ENCODE assay signal across 23 cellular contexts in genomic region chr2:195925120-195925519, GRCh38.
DNase-seq lines count a peak whose midpoint lies in the region; ATAC-seq, FAIRE-seq and TF ChIP-seq lines count a peak whose summit lies in the region.
"Had no signal": no experiment of that assay in that cellular context is flagged by ENCODE, and none has a peak within 500 bp of the region (broad histone marks: within the 10 kb centered on the region; RNA-seq: fewer than 3 reads in every experiment).

No MANE protein-coding gene starts in this region.

- peaks cover 8% of the 10 kb centered on the region for H3K36me3 Mint-ChIP-seq in progenitor cell of endocrine pancreas (ENCODE audit: insufficient read depth)
- no peaks in the 10 kb centered on the region for H3K36me3 Mint-ChIP-seq in activated naive CD4-positive, alpha-beta T cell treated with anti-CD3 and anti-CD28 coated beads, Interleukin-2, amount 10 ng/mL, durations not matched to agents 7 days and 5 days
- H3K36me3 Mint-ChIP-seq: CD8-positive, alpha-beta T cell had no signal

- H3K9me3 Mint-ChIP-seq in progenitor cell of endocrine pancreas (ENCODE audit: low read depth): peaks cover 6% of the 10 kb centered on the region
- no peaks in the 10 kb centered on the region for H3K9me3 Mint-ChIP-seq in activated naive CD4-positive, alpha-beta T cell treated with anti-CD3 and anti-CD28 coated beads, Interleukin-2, amount 10 ng/mL, durations not matched to agents 7 days and 5 days
- H3K9me3 Mint-ChIP-seq: CD4-positive, alpha-beta T cell; CD8-positive, alpha-beta T cell had no signal

- H3K4me3 ChIP-seq in DND-41 (ENCODE audit: low read depth in 1 of 2, low read length in 2 of 2) (no peak overlapping the region), PC-3 (ENCODE audit: low read length) (no peak overlapping the region), K562 (no peak overlapping the region)
- H3K4me3 ChIP-seq: BLaER1 treated with 17β-estradiol and CSF1 and Interleukin-3, amounts not matched to agents 10 nM and 100 nM; GM12878 had no signal

- H3K4me1 Mint-ChIP-seq in progenitor cell of endocrine pancreas (ENCODE audit: low read depth): no peaks in the 10 kb centered on the region
- H3K4me1 Mint-ChIP-seq in activated naive CD4-positive, alpha-beta T cell treated with anti-CD3 and anti-CD28 coated beads, Interleukin-2, amount 10 ng/mL, durations not matched to agents 7 days and 5 days: no peaks in the 10 kb centered on the region

- H3K27me3 ChIP-seq in DND-41 (ENCODE audit: insufficient read depth, low read length, poor library complexity) (no peaks in the 10 kb centered on the region), PC-3 (ENCODE audit: low read length) (no peaks in the 10 kb centered on the region), K562 (ENCODE audit: control insufficient read depth in 2 of 2, insufficient read depth in 2 of 2, low read length in 2 of 2) (no peaks in the 10 kb centered on the region)
- H3K27me3 ChIP-seq: BLaER1 treated with 17β-estradiol and CSF1 and Interleukin-3, amounts not matched to agents 10 nM and 100 nM had no signal

- H3K36me3 ChIP-seq in DND-41 (ENCODE audit: insufficient read depth, low read length) (no peaks in the 10 kb centered on the region), PC-3 (ENCODE audit: low read depth, low read length) (no peaks in the 10 kb centered on the region), K562 (ENCODE audit: control insufficient read depth, insufficient read depth, low read length) (no peaks in the 10 kb centered on the region)
- H3K36me3 ChIP-seq: BLaER1 treated with 17β-estradiol and CSF1 and Interleukin-3, amounts not matched to agents 10 nM and 100 nM had no signal

- no peak overlapping the region for H3K9ac ChIP-seq in DND-41 (ENCODE audit: low read depth, low read length)
- H3K9ac ChIP-seq in PC-3 (ENCODE audit: low read length): no peak overlapping the region
- no peak overlapping the region for H3K9ac ChIP-seq in K562 (ENCODE audit: insufficient read depth in 1 of 2, low read depth in 2 of 2, low read length in 2 of 2)
- H3K9ac ChIP-seq: BLaER1 treated with 17β-estradiol and CSF1 and Interleukin-3, amounts not matched to agents 10 nM and 100 nM had no signal

- intact Hi-C loops in PC-3 (cut with micrococcal nuclease) (no loop called here), K562 (cut with micrococcal nuclease) (loop anchor here (5.0 kb wide), 1 partner anchor 348 kb away; no protein-coding TSS in a partner anchor), Right ventricle myocardium inferior (cut with DNase I) (no loop called here)

- DNase-seq in DND-41: no peak
- DNase-seq in PC-3: no peak
- peak in 1 of 4 experiments; percentile 6 for DNase-seq in K562 (ENCODE audit: extremely low read depth in 1 of 4, low spot score in 3 of 4)
- DNase-seq in progenitor cell of endocrine pancreas (ENCODE audit: low spot score, unreplicated experiment): no peak
- no peak for DNase-seq in activated naive CD4-positive, alpha-beta T cell treated with anti-CD3 and anti-CD28 coated beads, Interleukin-2, amount 10 ng/mL, durations not matched to agents 7 days and 5 days
- no peak for DNase-seq in putamen (ENCODE audit: low spot score)
- no peak for DNase-seq in Right ventricle myocardium inferior (ENCODE audit: missing footprints)
- DNase-seq: 8988T; ACHN; Caco-2; Calu3; CD4-positive, alpha-beta T cell; CD8-positive, alpha-beta T cell; DMS79 treated with DMSO at 0.1 percent for 48 hours; EL; GDM1 had no signal

- H3K4me2 ChIP-seq in DND-41 (ENCODE audit: insufficient read depth, low read length) (no peak overlapping the region), PC-3 (ENCODE audit: low read length) (no peak overlapping the region), K562 (ENCODE audit: insufficient read depth, low read length) (no peak overlapping the region)

- H3F3A ChIP-seq in PC-3 (ENCODE audit: low read length, unreplicated experiment): no peaks in the 10 kb centered on the region

- TF ChIP-seq RAD21 in K562 (CRISPR knock-in tag; conservative IDR thresholded peaks at IDR 0.05 in 1 of 2, IDR thresholded peaks at IDR 0.05 in 1 of 2): peak in 1 of 2 experiments; percentile 10; a peak in 1 of 4 replicates

- H4K20me1 ChIP-seq in DND-41 (ENCODE audit: insufficient read depth, low read length) (no peaks in the 10 kb centered on the region), PC-3 (ENCODE audit: low read length) (no peaks in the 10 kb centered on the region), K562 (replicated peaks; ENCODE audit: control insufficient read depth, insufficient read depth, low read length) (no peaks in the 10 kb centered on the region)
- H4K20me1 ChIP-seq: BLaER1 treated with 17β-estradiol and CSF1 and Interleukin-3, amounts not matched to agents 10 nM and 100 nM had no signal

- H3K9me2 ChIP-seq in PC-3 (replicated peaks; ENCODE audit: low read length): no peaks in the 10 kb centered on the region

- H3K27me3 Mint-ChIP-seq in progenitor cell of endocrine pancreas: no peaks in the 10 kb centered on the region
- no peaks in the 10 kb centered on the region for H3K27me3 Mint-ChIP-seq in activated naive CD4-positive, alpha-beta T cell treated with anti-CD3 and anti-CD28 coated beads, Interleukin-2, amount 10 ng/mL, durations not matched to agents 7 days and 5 days
- H3K27me3 Mint-ChIP-seq: CD4-positive, alpha-beta T cell had no signal

- no peak overlapping the region for H3K27ac ChIP-seq in DND-41 (ENCODE audit: low read length)
- H3K27ac ChIP-seq in PC-3 (ENCODE audit: low read length): no peak overlapping the region
- H3K27ac ChIP-seq in K562 (ENCODE audit: extremely low read depth, low read depth, low read length): no peak overlapping the region
- H3K27ac ChIP-seq: BLaER1 treated with 17β-estradiol and CSF1 and Interleukin-3, amounts not matched to agents 10 nM and 100 nM; C4-2B had no signal

- no peak for TF ChIP-seq EP300 in K562 (IDR thresholded peaks at IDR 0.05; ENCODE audit: low read length)

- H3K4me1 ChIP-seq in DND-41 (ENCODE audit: insufficient read depth, low read length) (no peaks in the 10 kb centered on the region), PC-3 (ENCODE audit: insufficient read depth, low read length) (peaks cover 1% of the 10 kb centered on the region; the same call in 1 of the 2 replicates), K562 (replicated peaks in 1 of 2; ENCODE audit: control insufficient read depth in 2 of 2, insufficient read depth in 2 of 2, low read length in 2 of 2) (no peaks in the 10 kb centered on the region)
- H3K4me1 ChIP-seq: BLaER1 treated with 17β-estradiol and CSF1 and Interleukin-3, amounts not matched to agents 10 nM and 100 nM; Caco-2 had no signal

- in situ Hi-C loops in K562 (cut with MboI): no loop called here

- 32% methylated on average over 3 of the region's 3 CpGs for WGBS in K562 (ENCODE audit: insufficient coverage, low coverage, missing lambda C conversion rate)

- H3K79me2 ChIP-seq in DND-41 (ENCODE audit: insufficient read depth, low read length) (no peaks in the 10 kb centered on the region), PC-3 (ENCODE audit: low read length) (no peaks in the 10 kb centered on the region), K562 (ENCODE audit: control insufficient read depth, insufficient read depth, low read length) (no peaks in the 10 kb centered on the region)

- TF ChIP-seq CTCF in DND-41 (IDR thresholded peaks at IDR 0.05; ENCODE audit: borderline replicate concordance, extremely low read depth, low read length, poor library complexity, severe bottlenecking): no peak
- no peak for TF ChIP-seq CTCF in PC-3 (conservative IDR thresholded peaks at IDR 0.05; ENCODE audit: low read depth, low read length)
- peak in 2 of 3 experiments; percentile 13 to 22; a peak in 1 of 6 replicates for TF ChIP-seq CTCF in K562 (IDR thresholded peaks at IDR 0.05 in 2 of 3, conservative IDR thresholded peaks at IDR 0.05 in 1 of 3; ENCODE audit: insufficient read depth in 2 of 3, low read depth in 1 of 3, low read length in 3 of 3)
- no peak for TF ChIP-seq CTCF in progenitor cell of endocrine pancreas (IDR thresholded peaks at IDR 0.05; ENCODE audit: unreplicated experiment)

- FAIRE-seq in K562 (lab: Jason Lieb, UNC): no peak
- FAIRE-seq: D721Med, GM12878, GM12892, GM18507 had no signal

- no TSS peak for BruUV-seq in PC-3 (replicated peaks; lab: Mats Ljungman, UMichigan)
- BruUV-seq in K562 (replicated peaks; lab: Mats Ljungman, UMichigan): no TSS peak

- H3K27ac Mint-ChIP-seq in progenitor cell of endocrine pancreas: peak overlapping the region; percentile 27
- H3K27ac Mint-ChIP-seq in activated naive CD4-positive, alpha-beta T cell treated with anti-CD3 and anti-CD28 coated beads, Interleukin-2, amount 10 ng/mL, durations not matched to agents 7 days and 5 days: no peak overlapping the region
- H3K27ac Mint-ChIP-seq: CD4-positive, alpha-beta T cell; CD8-positive, alpha-beta T cell had no signal

- no peak for TF ChIP-seq POLR2A in K562 (conservative IDR thresholded peaks at IDR 0.05)

- POLR2A ChIA-PET in PC-3 (lab: Charles Lee; ENCODE audit: unreplicated experiment) (no interaction called here), K562 (lab: Yijun Ruan, JAX) (no interaction called here)

- ATAC-seq in DND-41 (ENCODE audit: insufficient read depth, low read depth) (no peak), PC-3 (no peak), K562 (peak; percentile 57; the same call in 1 of the 3 replicates), HG02623 (IDR thresholded peaks at IDR 0.05; ENCODE audit: unreplicated experiment) (no peak), Right ventricle myocardium inferior (no peak)
- ATAC-seq: CD8-positive, alpha-beta T cell; GM12878 had no signal

- no peak overlapping the region for H3K4me3 Mint-ChIP-seq in progenitor cell of endocrine pancreas (ENCODE audit: low read depth)
- H3K4me3 Mint-ChIP-seq in activated naive CD4-positive, alpha-beta T cell treated with anti-CD3 and anti-CD28 coated beads, Interleukin-2, amount 10 ng/mL, durations not matched to agents 7 days and 5 days: no peak overlapping the region
- H3K4me3 Mint-ChIP-seq: CD4-positive, alpha-beta T cell; CD8-positive, alpha-beta T cell had no signal

- H3K9me1 ChIP-seq in K562 (ENCODE audit: control insufficient read depth, insufficient read depth, low read length): no peaks in the 10 kb centered on the region

- CTCF ChIA-PET in PC-3 (lab: Charles Lee): no interaction called here
- CTCF ChIA-PET in K562 (lab: Yijun Ruan, JAX; ENCODE audit: low intra/inter-chr PET ratio): no interaction called here
- CTCF ChIA-PET in activated naive CD4-positive, alpha-beta T cell treated with anti-CD3 and anti-CD28 coated beads, Interleukin-2, amount 10 ng/mL, durations not matched to agents 7 days and 5 days (lab: Charles Lee): no interaction called here

- no peaks in the 10 kb centered on the region for H3K9me3 ChIP-seq in DND-41 (ENCODE audit: insufficient read depth, low read length, severe bottlenecking)
- no peaks in the 10 kb centered on the region for H3K9me3 ChIP-seq in PC-3 (ENCODE audit: low read length)
- no peaks in the 10 kb centered on the region for H3K9me3 ChIP-seq in K562 (replicated peaks; ENCODE audit: control insufficient read depth, insufficient read depth, low read depth, low read length)
- H3K9me3 ChIP-seq: Caco-2 had no signal

- H2AFZ ChIP-seq in DND-41 (ENCODE audit: low read depth, low read length) (peak overlapping the region; percentile 19; the same call in 1 of the 2 replicates), PC-3 (ENCODE audit: low read length) (peak overlapping the region; percentile 30; the same call in 1 of the 2 replicates), K562 (ENCODE audit: low read depth, low read length) (peak overlapping the region; percentile 45; the same call in 1 of the 2 replicates)

TF ChIP-seq in K562, 482 proteins besides CTCF, POLR2A, EP300 and RAD21 (continues in another document):
- no peak for TF ChIP-seq ZKSCAN3 (CRISPR knock-in tag; IDR thresholded peaks at IDR 0.05)

Comparison
In these comparisons a context has a peak if more than half of its experiments do, and no peak if none do; other contexts are left out.
1. CTCF ChIP-seq: peak in K562 (2 of 3); none in DND-41 (single experiment), PC-3 (single experiment) and progenitor cell of endocrine pancreas (single experiment).
2. Peak in every context shown above with its lines, with median percentiles within 50 percentile points of each other: H2AFZ ChIP-seq.